8 cellular contexts compared by ENCODE assay signal in genomic region chr15:69478259-69478687, GRCh38. TPM values are rescaled to one million over a fixed set of nuclear protein-coding genes. Genes with fewer than 3 reads are reported as not detected.
DNase-seq lines count a peak whose midpoint lies in the region; ATAC-seq and TF ChIP-seq lines count a peak whose summit lies in the region.

No MANE protein-coding gene starts in this region.

- peaks cover 0 to 7% (median 4%) of the 10 kb centered on the region in 8 donors for H3K9me3 Mint-ChIP-seq in CD4-positive, alpha-beta memory T cell
- H3K9me3 Mint-ChIP-seq in T-helper 2 cell treated with Interferon-gamma antibody and Interleukin-4, amounts not matched to agents 5 μg/mL and 100 μg/mL, for 36 hours = peaks cover 11% of the 10 kb centered on the region

- no peaks in the 10 kb centered on the region for H3K36me3 ChIP-seq in CD4-positive, alpha-beta memory T cell (ENCODE audit: insufficient read depth, low read length)
- H3K36me3 ChIP-seq in left ventricle myocardium inferior = no peaks in the 10 kb centered on the region

- POLR2A ChIA-PET in CD4-positive, alpha-beta memory T cell (lab: Charles Lee; ENCODE audit: partially characterized antibody) = interaction anchor here (0.7 to 1.4 kb wide), 3 partner anchors 10 to 988 kb away, joined by 3 to 6 read pairs (median 4); partner anchors contain the start of gene RPLP1

- DNase-seq in CD4-positive, alpha-beta memory T cell = peak in 3 of 5 donors; percentile 26 to 45 (median 29)
- DNase-seq in HFF-Myc (ENCODE audit: extremely low read depth, low read depth) = no peak
- DNase-seq in NOMO-1 (lab: John Stamatoyannopoulos, UW; ENCODE audit: unreplicated experiment in 2 of 2) = peak; percentile 39 to 41
- peak; percentile 51 for DNase-seq in activated naive CD4-positive, alpha-beta T cell treated with Interleukin-2 at 50 U/mL for 16 hours
- DNase-seq in left ventricle myocardium inferior = peak; percentile 41
- no peak for DNase-seq in retinal pigment epithelial cell (ENCODE audit: low read depth)
- DNase-seq in T-helper 2 cell treated with Interferon-gamma antibody and Interleukin-4, amounts not matched to agents 5 μg/mL and 100 μg/mL, for 36 hours (ENCODE audit: low spot score) = no peak

- H3K27me3 Mint-ChIP-seq in CD4-positive, alpha-beta memory T cell = peaks cover 0 to 1% of the 10 kb centered on the region in 2 donors
- H3K27me3 Mint-ChIP-seq in T-helper 2 cell treated with Interferon-gamma antibody and Interleukin-4, amounts not matched to agents 5 μg/mL and 100 μg/mL, for 36 hours (ENCODE audit: low read depth) = peaks cover 21% of the 10 kb centered on the region

- CTCF ChIA-PET in CD4-positive, alpha-beta memory T cell (lab: Charles Lee; ENCODE audit: partially characterized antibody) = interaction anchor here (1.1 to 9.6 kb wide), 16 partner anchors 9 to 1245 kb away, joined by 3 to 95 read pairs (median 7); partner anchors contain the start of gene KIF23

- H3K9me3 ChIP-seq in CD4-positive, alpha-beta memory T cell (ENCODE audit: control insufficient read depth in 1 of 2, low read length in 2 of 2) = no peaks in the 10 kb centered on the region
- H3K9me3 ChIP-seq in left ventricle myocardium inferior (replicated peaks) = peaks cover 8% of the 10 kb centered on the region

- H3K4me1 ChIP-seq in CD4-positive, alpha-beta memory T cell (ENCODE audit: insufficient read depth, low read length) = peaks cover 4% of the 10 kb centered on the region
- peaks cover 4% of the 10 kb centered on the region for H3K4me1 ChIP-seq in left ventricle myocardium inferior

- TF ChIP-seq CTCF in HFF-Myc (IDR thresholded peaks at IDR 0.05; ENCODE audit: low read depth, low read length, missing control alignments) (peak; percentile 93), left ventricle myocardium inferior (IDR thresholded peaks at IDR 0.05; ENCODE audit: borderline replicate concordance) (peak; percentile 89), retinal pigment epithelial cell (conservative IDR thresholded peaks at IDR 0.05; ENCODE audit: low read depth, low read length) (peak; percentile 95)

- no peak overlapping the region for H3K27ac ChIP-seq in CD4-positive, alpha-beta memory T cell (ENCODE audit: low read depth, low read length)
- H3K27ac ChIP-seq in left ventricle myocardium inferior (replicated peaks) = no peak overlapping the region

- H3K4me3 Mint-ChIP-seq in CD4-positive, alpha-beta memory T cell = no peak overlapping the region
- H3K4me3 Mint-ChIP-seq in T-helper 2 cell treated with Interferon-gamma antibody and Interleukin-4, amounts not matched to agents 5 μg/mL and 100 μg/mL, for 36 hours = no peak overlapping the region

- H3K36me3 Mint-ChIP-seq in CD4-positive, alpha-beta memory T cell = no peaks in the 10 kb centered on the region
- H3K36me3 Mint-ChIP-seq in T-helper 2 cell treated with Interferon-gamma antibody and Interleukin-4, amounts not matched to agents 5 μg/mL and 100 μg/mL, for 36 hours (ENCODE audit: low read depth) = peaks cover 8% of the 10 kb centered on the region

- H3K27me3 ChIP-seq in CD4-positive, alpha-beta memory T cell (ENCODE audit: insufficient read depth, low read length) = no peaks in the 10 kb centered on the region
- H3K27me3 ChIP-seq in left ventricle myocardium inferior (ENCODE audit: low read depth) = peaks cover 17% of the 10 kb centered on the region

- H3K4me1 Mint-ChIP-seq in CD4-positive, alpha-beta memory T cell = no peaks in the 10 kb centered on the region
- peaks cover 2% of the 10 kb centered on the region for H3K4me1 Mint-ChIP-seq in T-helper 2 cell treated with Interferon-gamma antibody and Interleukin-4, amounts not matched to agents 5 μg/mL and 100 μg/mL, for 36 hours (ENCODE audit: low read depth)

- intact Hi-C loops in CD4-positive, alpha-beta memory T cell (cut with micrococcal nuclease) = loop anchor here (1.0 to 10.0 kb wide), 4 partner anchors 733 to 1247 kb away; no protein-coding TSS in a partner anchor
- intact Hi-C loops in left ventricle myocardium inferior (cut with micrococcal nuclease) = loop anchor here (5.0 kb wide), 1 partner anchor 1009 kb away; no protein-coding TSS in a partner anchor

- no peak overlapping the region for H3K27ac Mint-ChIP-seq in CD4-positive, alpha-beta memory T cell
- no peak overlapping the region for H3K27ac Mint-ChIP-seq in T-helper 2 cell treated with Interferon-gamma antibody and Interleukin-4, amounts not matched to agents 5 μg/mL and 100 μg/mL, for 36 hours

- no peak for ATAC-seq in HG02981 (IDR thresholded peaks at IDR 0.05; ENCODE audit: unreplicated experiment)

- H3K4me3 ChIP-seq in CD4-positive, alpha-beta memory T cell (ENCODE audit: low read length in 2 of 2) = no peak overlapping the region
- H3K4me3 ChIP-seq in HFF-Myc (replicated peaks; ENCODE audit: low read depth, low read length) (no peak overlapping the region), left ventricle myocardium inferior (no peak overlapping the region), retinal pigment epithelial cell (ENCODE audit: low read length) (no peak overlapping the region)

RNA-seq across cellular contexts. Expression of gene RPLP1, which starts 25.7 kb away (rescaled TPM):
- 1,000 to 10,000 TPM; 2,753 to 2,900 TPM for total RNA-seq in CD4-positive, alpha-beta memory T cell
- 1,000 to 10,000 TPM; 1,134 to 2,730 TPM for polyA plus RNA-seq in CD4-positive, alpha-beta memory T cell
- 1,299 TPM for total RNA-seq in left ventricle myocardium inferior

Comparison
In these comparisons a context has a peak if more than half of its experiments do, and no peak if none do; other contexts are left out.
1. DNase-seq: peak in CD4-positive, alpha-beta memory T cell (3 of 5), NOMO-1 (2 of 2), activated naive CD4-positive, alpha-beta T cell treated with Interleukin-2 at 50 U/mL for 16 hours (single experiment) and left ventricle myocardium inferior (single experiment); none in HFF-Myc (single experiment), retinal pigment epithelial cell (single experiment) and T-helper 2 cell treated with Interferon-gamma antibody and Interleukin-4, amounts not matched to agents 5 μg/mL and 100 μg/mL, for 36 hours (single experiment).
2. Peak in every context shown above with its lines, with median percentiles within 50 percentile points of each other: CTCF ChIP-seq.